In genomic region chr17:43719578-43719977, GRCh38 we compare ENCODE assay signal across 11 cellular contexts. TPM values are rescaled to one million over a fixed set of nuclear protein-coding genes. Genes with fewer than 3 reads are reported as not detected.
DNase-seq lines count a peak whose midpoint lies in the region; ATAC-seq and TF ChIP-seq lines count a peak whose summit lies in the region.
"Had no signal": no experiment of that assay in that cellular context is flagged by ENCODE, and none has a peak within 500 bp of the region (broad histone marks: within the 10 kb centered on the region; RNA-seq: fewer than 3 reads in every experiment).

No MANE protein-coding gene starts in this region.

- no peaks in the 10 kb centered on the region for H3K9me3 Mint-ChIP-seq in CD4-positive, alpha-beta T cell
- no peaks in the 10 kb centered on the region for H3K9me3 Mint-ChIP-seq in nephron progenitor cell

- ATAC-seq in CD4-positive, alpha-beta T cell (ENCODE audit: poor library complexity) = no peak
- ATAC-seq in GM18498 (IDR thresholded peaks at IDR 0.05; ENCODE audit: unreplicated experiment) (no peak), GM18511 (IDR thresholded peaks at IDR 0.05; ENCODE audit: unreplicated experiment) (no peak)

- peak overlapping the region; percentile 92 for H3K27ac Mint-ChIP-seq in CD4-positive, alpha-beta T cell
- H3K27ac Mint-ChIP-seq in nephron progenitor cell = no peak overlapping the region

- no peaks in the 10 kb centered on the region for H3F3A ChIP-seq in Loucy (ENCODE audit: low read depth)

- no peaks in the 10 kb centered on the region for H3K27me3 ChIP-seq in CD4-positive, alpha-beta T cell (ENCODE audit: control insufficient read depth, insufficient read depth, low read length)
- H3K27me3 ChIP-seq in Loucy (ENCODE audit: insufficient read depth, low read length, poor library complexity, severe bottlenecking) = no peaks in the 10 kb centered on the region
- H3K27me3 ChIP-seq in adipocyte (replicated peaks; ENCODE audit: control insufficient read depth, insufficient read depth, low read length) = peaks cover 2% of the 10 kb centered on the region
- H3K27me3 ChIP-seq: Peyer's patch had no signal

- POLR2A ChIA-PET in CD4-positive, alpha-beta T cell (lab: Charles Lee) = interaction anchor here (1.2 kb wide), 1 partner anchor 359 kb away, joined by 3 read pairs; no protein-coding TSS in a partner anchor

- H3K9me3 ChIP-seq in CD4-positive, alpha-beta T cell (ENCODE audit: control insufficient read depth, low read length) = no peaks in the 10 kb centered on the region
- H3K9me3 ChIP-seq in Loucy (ENCODE audit: insufficient read depth, low read depth, low read length) (no peaks in the 10 kb centered on the region), adipocyte (ENCODE audit: control insufficient read depth, low read length) (no peaks in the 10 kb centered on the region)
- H3K9me3 ChIP-seq: Peyer's patch had no signal

- peaks cover 9% of the 10 kb centered on the region for H3K4me1 ChIP-seq in Loucy (ENCODE audit: insufficient read depth, low read length, poor library complexity, severe bottlenecking)
- H3K4me1 ChIP-seq in adipocyte (ENCODE audit: control insufficient read depth, insufficient read depth, low read length) = peaks cover 30% of the 10 kb centered on the region
- H3K4me1 ChIP-seq: Peyer's patch had no signal

- H3K4me1 Mint-ChIP-seq in CD4-positive, alpha-beta T cell (ENCODE audit: low read depth) = peaks cover 7% of the 10 kb centered on the region
- H3K4me1 Mint-ChIP-seq in nephron progenitor cell = peaks cover 75% of the 10 kb centered on the region

- H3K4me3 Mint-ChIP-seq in CD4-positive, alpha-beta T cell = peak overlapping the region; percentile 98
- H3K4me3 Mint-ChIP-seq in nephron progenitor cell = peak overlapping the region; percentile 72

- H4K20me1 ChIP-seq in Loucy (ENCODE audit: insufficient read depth, low read length, poor library complexity, severe bottlenecking) = no peaks in the 10 kb centered on the region

- no peaks in the 10 kb centered on the region for H3K9me2 ChIP-seq in Loucy (replicated peaks; ENCODE audit: low read depth, low read length)

- intact Hi-C loops in CD4-positive, alpha-beta T cell (cut with DNase I, micrococcal nuclease) = loop anchor here in 1 of 2 experiments (5.0 kb wide), 1 partner anchor 293 kb away; the partner anchor contains the start of gene TMEM101

- no peaks in the 10 kb centered on the region for H3K36me3 ChIP-seq in Loucy (ENCODE audit: insufficient read depth, low read length)
- H3K36me3 ChIP-seq in adipocyte (ENCODE audit: control insufficient read depth, insufficient read depth, low read length, severe bottlenecking) = no peaks in the 10 kb centered on the region
- H3K36me3 ChIP-seq: Peyer's patch had no signal

- CTCF ChIA-PET in CD4-positive, alpha-beta T cell (lab: Charles Lee) = no interaction called here

- H3K36me3 Mint-ChIP-seq in CD4-positive, alpha-beta T cell (ENCODE audit: low read depth) = no peaks in the 10 kb centered on the region
- no peaks in the 10 kb centered on the region for H3K36me3 Mint-ChIP-seq in nephron progenitor cell (ENCODE audit: low read depth)

- TF ChIP-seq CTCF in CD4-positive, alpha-beta T cell (IDR thresholded peaks at IDR 0.05) = no peak
- TF ChIP-seq CTCF in Loucy (conservative IDR thresholded peaks at IDR 0.05; ENCODE audit: low read length) (no peak), nephron progenitor cell (IDR thresholded peaks at IDR 0.05) (no peak)

- H2AFZ ChIP-seq in Loucy (ENCODE audit: low read length) = no peak overlapping the region

- H3K27ac ChIP-seq in CD4-positive, alpha-beta T cell (ENCODE audit: low read depth, low read length) = no peak overlapping the region

- DNase-seq in CD4-positive, alpha-beta T cell = no peak
- no peak for DNase-seq in adipocyte (ENCODE audit: low read depth)
- DNase-seq in nephron progenitor cell = no peak
- no peak for DNase-seq in NCI-H1436 treated with DMSO at 0.1 percent for 48 hours (lab: John Stamatoyannopoulos, UW)
- no peak for DNase-seq in LoVo (ENCODE audit: low spot score)
- DNase-seq: cortex of kidney had no signal

- H3K4me3 ChIP-seq in Loucy (ENCODE audit: low read length, poor library complexity, severe bottlenecking) (peak overlapping the region; percentile 74), adipocyte (ENCODE audit: low read length) (no peak overlapping the region)

- H3K4me2 ChIP-seq in Loucy (ENCODE audit: low read depth, low read length, poor library complexity, severe bottlenecking) = peak overlapping the region; percentile 75

- peaks cover 12% of the 10 kb centered on the region for H3K27me3 Mint-ChIP-seq in CD4-positive, alpha-beta T cell
- peaks cover 36% of the 10 kb centered on the region for H3K27me3 Mint-ChIP-seq in nephron progenitor cell (ENCODE audit: low read depth, poor library complexity)

- H3K9ac ChIP-seq in Loucy (ENCODE audit: low read depth, low read length, poor library complexity, severe bottlenecking) = no peak overlapping the region
- peak overlapping the region; percentile 89 for H3K9ac ChIP-seq in adipocyte (ENCODE audit: low read length)

- no peaks in the 10 kb centered on the region for H3K79me2 ChIP-seq in Loucy (ENCODE audit: insufficient read depth, low read length)

RNA-seq across cellular contexts. Expression of gene SOST, which starts 39.0 kb away (rescaled TPM):
- not detected for total RNA-seq in CD4-positive, alpha-beta T cell
- total RNA-seq: omental fat pad, Peyer's patch had no signal

RNA-seq across cellular contexts. Expression of gene MEOX1, which starts 57.9 kb away (rescaled TPM):
- total RNA-seq in CD4-positive, alpha-beta T cell = under 1 TPM; 0.41 to 0.50 TPM

RNA-seq across cellular contexts. Expression of gene DUSP3, which starts 59.2 kb away (rescaled TPM):
- total RNA-seq in CD4-positive, alpha-beta T cell = 10 to 100 TPM; 10.6 to 12.6 TPM
